16 cellular contexts compared by ENCODE assay signal in genomic region chr10:118807512-118808305, GRCh38. TPM values are rescaled to one million over a fixed set of nuclear protein-coding genes. Genes with fewer than 3 reads are reported as not detected.
DNase-seq lines count a peak whose midpoint lies in the region; ATAC-seq and TF ChIP-seq lines count a peak whose summit lies in the region.
"Had no signal": no experiment of that assay in that cellular context is flagged by ENCODE, and none has a peak within 500 bp of the region (broad histone marks: within the 10 kb centered on the region; RNA-seq: fewer than 3 reads in every experiment).

No MANE protein-coding gene starts in this region.

- WGBS in stomach, 5 donors: 85 to 91% (median 89%) methylated on average over 13 of the region's 13 CpGs

- TF ChIP-seq EP300 in stomach (IDR thresholded peaks at IDR 0.05): no peak

- H3K9me3 Mint-ChIP-seq in naive thymus-derived CD4-positive, alpha-beta T cell: no peaks in the 10 kb centered on the region
- H3K9me3 Mint-ChIP-seq: CD4-positive, alpha-beta memory T cell; GM23338 had no signal

- H3K36me3 ChIP-seq in stomach: no peaks in the 10 kb centered on the region
- no peaks in the 10 kb centered on the region for H3K36me3 ChIP-seq in naive thymus-derived CD4-positive, alpha-beta T cell (ENCODE audit: control insufficient read depth in 2 of 3, insufficient read depth in 3 of 3, low read length in 3 of 3)
- H3K36me3 ChIP-seq: BLaER1 had no signal

- TF ChIP-seq CTCF in stomach (IDR thresholded peaks at IDR 0.05): no peak

- H3K4me3 Mint-ChIP-seq in naive thymus-derived CD4-positive, alpha-beta T cell: no peak overlapping the region
- H3K4me3 Mint-ChIP-seq: CD14-positive monocyte; CD4-positive, alpha-beta memory T cell; GM23338 had no signal

- H3K27ac Mint-ChIP-seq in naive thymus-derived CD4-positive, alpha-beta T cell: no peak overlapping the region
- H3K27ac Mint-ChIP-seq: CD4-positive, alpha-beta memory T cell; GM23338 had no signal

- no peaks in the 10 kb centered on the region for H3K4me1 ChIP-seq in stomach
- no peaks in the 10 kb centered on the region for H3K4me1 ChIP-seq in naive thymus-derived CD4-positive, alpha-beta T cell (ENCODE audit: control insufficient read depth in 2 of 2, insufficient read depth in 2 of 2, low read length in 2 of 2)

- H3K27ac ChIP-seq in stomach: no peak overlapping the region
- no peak overlapping the region for H3K27ac ChIP-seq in naive thymus-derived CD4-positive, alpha-beta T cell (ENCODE audit: low read depth, low read length)
- H3K27ac ChIP-seq: BLaER1 had no signal

- CTCF ChIA-PET in naive thymus-derived CD4-positive, alpha-beta T cell (lab: Charles Lee): interaction anchor here (0.8 kb wide), 1 partner anchor 112 kb away, joined by 3 read pairs; no protein-coding TSS in a partner anchor

- intact Hi-C loops in cardiac septum (cut with DNase I) (no loop called here), Right ventricle myocardium inferior (cut with DNase I) (no loop called here), stomach (cut with DNase I; ENCODE audit: low total_unique reads) (no loop called here)
- intact Hi-C loops in naive thymus-derived CD4-positive, alpha-beta T cell (cut with micrococcal nuclease): no loop called here

- ATAC-seq in Right ventricle myocardium inferior: no peak
- no peak for ATAC-seq in naive thymus-derived CD4-positive, alpha-beta T cell
- no peak for ATAC-seq in GM19395 (IDR thresholded peaks at IDR 0.05; ENCODE audit: unreplicated experiment)
- ATAC-seq: GM23338 had no signal

- peak; percentile 70 for DNase-seq in cardiac septum (ENCODE audit: low spot score)
- DNase-seq in Right ventricle myocardium inferior (ENCODE audit: missing footprints): no peak
- DNase-seq in mesenteric fat pad (ENCODE audit: low spot score): peak; percentile 47
- peak; percentile 23 for DNase-seq in stomach
- no peak for DNase-seq in kidney tubule cell (ENCODE audit: low spot score)
- no peak for DNase-seq in naive thymus-derived CD4-positive, alpha-beta T cell
- DNase-seq: 8988T; CD4-positive, alpha-beta memory T cell; DMS153; DMS79; GDM1; HCEC 1CT had no signal

- H3K27me3 Mint-ChIP-seq in naive thymus-derived CD4-positive, alpha-beta T cell: peaks cover 0 to 3% (median 0%) of the 10 kb centered on the region in 5 donors

- TF ChIP-seq POLR2A in stomach (IDR thresholded peaks at IDR 0.05): no peak

- POLR2A ChIA-PET in naive thymus-derived CD4-positive, alpha-beta T cell (lab: Charles Lee): no interaction called here

- peaks cover 0 to 4% (median 0%) of the 10 kb centered on the region in 7 donors for H3K4me1 Mint-ChIP-seq in naive thymus-derived CD4-positive, alpha-beta T cell
- H3K4me1 Mint-ChIP-seq: CD4-positive, alpha-beta memory T cell had no signal

- H3K9me3 ChIP-seq in stomach: no peaks in the 10 kb centered on the region
- H3K9me3 ChIP-seq in naive thymus-derived CD4-positive, alpha-beta T cell (ENCODE audit: control insufficient read depth in 2 of 3, low read length in 3 of 3): no peaks in the 10 kb centered on the region
- H3K9me3 ChIP-seq: BLaER1 had no signal

- H3K27me3 ChIP-seq in stomach: no peaks in the 10 kb centered on the region
- no peaks in the 10 kb centered on the region for H3K27me3 ChIP-seq in naive thymus-derived CD4-positive, alpha-beta T cell (ENCODE audit: control insufficient read depth in 2 of 2, insufficient read depth in 2 of 2, low read length in 2 of 2)
- H3K27me3 ChIP-seq: BLaER1 had no signal

- H3K4me3 ChIP-seq in stomach: no peak overlapping the region
- H3K4me3 ChIP-seq in naive thymus-derived CD4-positive, alpha-beta T cell (ENCODE audit: low read length): no peak overlapping the region
- H3K4me3 ChIP-seq: BLaER1, GM23338 had no signal

- H3K36me3 Mint-ChIP-seq in naive thymus-derived CD4-positive, alpha-beta T cell: no peaks in the 10 kb centered on the region
- H3K36me3 Mint-ChIP-seq: CD14-positive monocyte; CD4-positive, alpha-beta memory T cell had no signal

RNA-seq across cellular contexts. Expression of gene CACUL1, which starts 52.9 kb away (rescaled TPM):
- total RNA-seq in cardiac septum (31.6 TPM), Right ventricle myocardium inferior (23.6 TPM), mesenteric fat pad (54.8 TPM), stomach (10 to 100 TPM; 17.4 to 76.9 (median 20.4) TPM)
- 1 to 10 TPM; 5.1 to 5.3 (median 5.3) TPM for polyA plus RNA-seq in stomach
- 10 to 100 TPM; 28.0 to 66.6 (median 34.3) TPM for total RNA-seq in naive thymus-derived CD4-positive, alpha-beta T cell
- polyA plus RNA-seq in naive thymus-derived CD4-positive, alpha-beta T cell: 10 to 100 TPM; 20.0 to 24.1 TPM

Comparison
In these comparisons a context has a peak if more than half of its experiments do, and no peak if none do; other contexts are left out.
1. DNase-seq: peak in cardiac septum (single experiment), mesenteric fat pad (single experiment) and stomach (single experiment); none in Right ventricle myocardium inferior (single experiment), kidney tubule cell (single experiment) and naive thymus-derived CD4-positive, alpha-beta T cell (0 of 9).